ENCODE assay signal across 1 cellular context in genomic region chr14:101706509-101707284, GRCh38.
TF ChIP-seq lines count a peak whose summit lies in the region.

No MANE protein-coding gene starts in this region.

TF ChIP-seq in HepG2, 621 proteins besides CTCF, POLR2A, EP300 and RAD21 (continued from another document and continues in another):
- TF ChIP-seq TERF1 (CRISPR knock-in tag; IDR thresholded peaks at IDR 0.05) = no peak
- TF ChIP-seq EED (CRISPR knock-in tag; IDR thresholded peaks at IDR 0.05) = no peak
- TF ChIP-seq ZNF263 (CRISPR knock-in tag; IDR thresholded peaks at IDR 0.05) = no peak
- TF ChIP-seq ZNF264 (CRISPR knock-in tag; IDR thresholded peaks at IDR 0.05) = no peak
- TF ChIP-seq NFAT5 (CRISPR knock-in tag; IDR thresholded peaks at IDR 0.05) = no peak
- no peak for TF ChIP-seq ZNF724P (CRISPR knock-in tag; IDR thresholded peaks at IDR 0.05; ENCODE audit: borderline replicate concordance)
- no peak for TF ChIP-seq ZNF512 (CRISPR knock-in tag; IDR thresholded peaks at IDR 0.05)
- no peak for TF ChIP-seq ZNF280D (CRISPR knock-in tag; IDR thresholded peaks at IDR 0.05)
- no peak for TF ChIP-seq ZNF713 (CRISPR knock-in tag; IDR thresholded peaks at IDR 0.05)
- TF ChIP-seq ZNF772 (CRISPR knock-in tag; IDR thresholded peaks at IDR 0.05) = no peak; the same call in 1 of the 2 replicates
- TF ChIP-seq SRSF9 (IDR thresholded peaks at IDR 0.05; ENCODE audit: borderline replicate concordance, insufficient read depth, low read depth, low read length, poor library complexity, severe bottlenecking) = no peak
- TF ChIP-seq MED13 (CRISPR knock-in tag; IDR thresholded peaks at IDR 0.05) = no peak
- no peak for TF ChIP-seq ZFP36 (IDR thresholded peaks at IDR 0.05; ENCODE audit: borderline replicate concordance, low read depth, low read length, partially characterized antibody)
- no peak for TF ChIP-seq POLR2AphosphoS5 (IDR thresholded peaks at IDR 0.05; ENCODE audit: low read depth, low read length)
- TF ChIP-seq KLF15 (CRISPR knock-in tag; IDR thresholded peaks at IDR 0.05; ENCODE audit: borderline replicate concordance) = no peak
- TF ChIP-seq GZF1 (CRISPR knock-in tag; IDR thresholded peaks at IDR 0.05) = no peak
- TF ChIP-seq ZFY (CRISPR knock-in tag; IDR thresholded peaks at IDR 0.05) = peak; percentile 86
- peak; percentile 32; the same call in 1 of the 2 replicates for TF ChIP-seq FOXK1 (CRISPR knock-in tag; IDR thresholded peaks at IDR 0.05; ENCODE audit: borderline replicate concordance, low read depth)
- peak; percentile 65; the same call in 1 of the 2 replicates for TF ChIP-seq MTA1 (CRISPR knock-in tag; IDR thresholded peaks at IDR 0.05; ENCODE audit: borderline replicate concordance)
- TF ChIP-seq ZNF781 (CRISPR knock-in tag; IDR thresholded peaks at IDR 0.05; ENCODE audit: borderline replicate concordance, not compliant biosample characterization) = no peak
- no peak for TF ChIP-seq ZNF850 (CRISPR knock-in tag; conservative IDR thresholded peaks at IDR 0.05)
- no peak for TF ChIP-seq ZFP91 (CRISPR knock-in tag; IDR thresholded peaks at IDR 0.05; ENCODE audit: borderline replicate concordance)
- no peak for TF ChIP-seq SNAPC4 (CRISPR knock-in tag; IDR thresholded peaks at IDR 0.05)
- no peak for TF ChIP-seq ISX (CRISPR knock-in tag; conservative IDR thresholded peaks at IDR 0.05)
- no peak for TF ChIP-seq GMEB2 (CRISPR knock-in tag; IDR thresholded peaks at IDR 0.05; ENCODE audit: low read depth)
- no peak for TF ChIP-seq ZNF136 (CRISPR knock-in tag; IDR thresholded peaks at IDR 0.05; ENCODE audit: low read depth)
- TF ChIP-seq ZNF766 (CRISPR knock-in tag; IDR thresholded peaks at IDR 0.05; ENCODE audit: borderline replicate concordance) = no peak
- TF ChIP-seq ZHX1 (CRISPR knock-in tag; IDR thresholded peaks at IDR 0.05; ENCODE audit: low read depth) = peak; percentile 45; the same call in 1 of the 2 replicates
- no peak for TF ChIP-seq SSRP1 (CRISPR knock-in tag; IDR thresholded peaks at IDR 0.05)
- TF ChIP-seq SATB2 (CRISPR knock-in tag; IDR thresholded peaks at IDR 0.05) = no peak
- no peak for TF ChIP-seq HES4 (CRISPR knock-in tag; IDR thresholded peaks at IDR 0.05; ENCODE audit: borderline replicate concordance)
- TF ChIP-seq U2AF1 (optimal IDR thresholded peaks at IDR 0.05; ENCODE audit: low read depth, low read length) = no peak
- no peak for TF ChIP-seq SP140L (CRISPR knock-in tag; IDR thresholded peaks at IDR 0.05; ENCODE audit: borderline replicate concordance)
- TF ChIP-seq ZNF543 (CRISPR knock-in tag; IDR thresholded peaks at IDR 0.05) = no peak
- no peak for TF ChIP-seq RELA (CRISPR knock-in tag; IDR thresholded peaks at IDR 0.05)
